ENCODE assay signal across 21 cellular contexts in genomic region chr1:230758705-230759354, GRCh38. TPM values are rescaled to one million over a fixed set of nuclear protein-coding genes. Genes with fewer than 3 reads are reported as not detected.
DNase-seq lines count a peak whose midpoint lies in the region; ATAC-seq and TF ChIP-seq lines count a peak whose summit lies in the region.
"Had no signal": no experiment of that assay in that cellular context is flagged by ENCODE, and none has a peak within 500 bp of the region (broad histone marks: within the 10 kb centered on the region; RNA-seq: fewer than 3 reads in every experiment).

No MANE protein-coding gene starts in this region.

- no peaks in the 10 kb centered on the region for H3K36me3 Mint-ChIP-seq in glutamatergic neuron (ENCODE audit: unreplicated experiment)
- no peaks in the 10 kb centered on the region for H3K36me3 Mint-ChIP-seq in immature natural killer cell

- no peaks in the 10 kb centered on the region for H3K9me2 ChIP-seq in SK-N-SH

- H3K4me1 ChIP-seq in SK-N-SH (ENCODE audit: control insufficient read depth in 1 of 2, insufficient read depth in 2 of 2, low read depth in 1 of 2, low read length in 1 of 2): peaks cover 0 to 30% of the 10 kb centered on the region in 2 experiments; a peak in 1 of 4 replicates

- no peaks in the 10 kb centered on the region for H3K36me3 ChIP-seq in SK-N-SH (replicated peaks in 1 of 2; ENCODE audit: control insufficient read depth in 1 of 2, insufficient read depth in 2 of 2, low read length in 1 of 2)
- H3K36me3 ChIP-seq: cardiac muscle cell, esophagus squamous epithelium had no signal

- no peak overlapping the region for H3K9ac ChIP-seq in SK-N-SH

- no peak for ATAC-seq in omental fat pad (ENCODE audit: low FRiP score)
- ATAC-seq: activated naive CD8-positive, alpha-beta T cell treated with anti-CD3 and anti-CD28 coated beads, Interleukin-2, amount 50 U/mL, for 24 hours; left lobe of liver; Right ventricle myocardium inferior; T-helper 17 cell had no signal

- peak overlapping the region in 1 of 2 experiments; percentile 43; a peak in 2 of 4 replicates for H3K27ac ChIP-seq in SK-N-SH (ENCODE audit: low read depth in 2 of 2, low read length in 1 of 2)
- H3K27ac ChIP-seq: cardiac muscle cell, esophagus squamous epithelium had no signal

- H3K9me3 ChIP-seq in SK-N-SH: no peaks in the 10 kb centered on the region
- H3K9me3 ChIP-seq: esophagus squamous epithelium had no signal

- CTCF ChIA-PET in SK-N-SH (lab: Yijun Ruan, JAX): interaction anchor here (1.3 to 1.5 kb wide), 2 partner anchors 117 to 452 kb away, joined by 3 to 5 read pairs; partner anchors contain the start of gene COG2

- peak overlapping the region; percentile 67 for H3K4me3 Mint-ChIP-seq in glutamatergic neuron (ENCODE audit: unreplicated experiment)
- no peak overlapping the region for H3K4me3 Mint-ChIP-seq in immature natural killer cell
- H3K4me3 Mint-ChIP-seq: activated naive CD8-positive, alpha-beta T cell treated with anti-CD3 and anti-CD28 coated beads, Interleukin-2, amount 50 U/mL, for 24 hours; T-helper 17 cell had no signal

- H3K27me3 Mint-ChIP-seq in glutamatergic neuron (ENCODE audit: unreplicated experiment): peaks cover 4% of the 10 kb centered on the region
- H3K27me3 Mint-ChIP-seq in immature natural killer cell (ENCODE audit: low read depth in 3 of 3): peaks cover 0 to 9% (median 0%) of the 10 kb centered on the region in 3 donors

- no peak for TF ChIP-seq CTCF in SK-N-SH (IDR thresholded peaks at IDR 0.05)
- TF ChIP-seq CTCF in glutamatergic neuron (IDR thresholded peaks at IDR 0.05; ENCODE audit: partially characterized antibody, unreplicated experiment): no peak
- no peak for TF ChIP-seq CTCF in omental fat pad (IDR thresholded peaks at IDR 0.05)

- H3K9me3 Mint-ChIP-seq in glutamatergic neuron (ENCODE audit: unreplicated experiment) (peaks cover 6% of the 10 kb centered on the region), immature natural killer cell (no peaks in the 10 kb centered on the region)
- H3K9me3 Mint-ChIP-seq: activated naive CD8-positive, alpha-beta T cell treated with anti-CD3 and anti-CD28 coated beads, Interleukin-2, amount 50 U/mL, for 24 hours had no signal

- H3K4me3 ChIP-seq in SK-N-SH (ENCODE audit: low read depth in 2 of 2, low read length in 1 of 2): no peak overlapping the region
- H3K4me3 ChIP-seq: cardiac muscle cell, esophagus squamous epithelium had no signal

- H2AFZ ChIP-seq in SK-N-SH (ENCODE audit: low read depth): no peak overlapping the region

- peaks cover 30% of the 10 kb centered on the region for H3K4me1 Mint-ChIP-seq in glutamatergic neuron (ENCODE audit: low read depth, unreplicated experiment)
- H3K4me1 Mint-ChIP-seq in immature natural killer cell: no peaks in the 10 kb centered on the region
- H3K4me1 Mint-ChIP-seq: activated naive CD8-positive, alpha-beta T cell treated with anti-CD3 and anti-CD28 coated beads, Interleukin-2, amount 50 U/mL, for 24 hours; T-helper 17 cell had no signal

- DNase-seq in AG20443 (ENCODE audit: low spot score): peak; percentile 50
- peak; percentile 12 for DNase-seq in NCI-H1092 treated with DMSO at 0.1 percent for 48 hours (lab: John Stamatoyannopoulos, UW)
- DNase-seq in SK-N-SH: peak; percentile 74
- DNase-seq in glutamatergic neuron: no peak
- no peak for DNase-seq in 8988T
- DNase-seq in immature natural killer cell: no peak
- no peak for DNase-seq in omental fat pad (ENCODE audit: low spot score)
- no peak for DNase-seq in hippocampal formation (lab: John Stamatoyannopoulos, UW)
- DNase-seq: activated CD4-positive, CD25-positive, alpha-beta regulatory T cell; activated naive CD8-positive, alpha-beta T cell treated with anti-CD3 and anti-CD28 coated beads, Interleukin-2, amount 50 U/mL, for 24 hours; effector CD4-positive, alpha-beta T cell; esophagus squamous epithelium; MM.1S; NCI-H2029; stimulated activated CD4-positive, alpha-beta T cell treated with anti-CD3 and anti-CD28 coated beads, Interleukin-4, amount 100 ng/mL, for 1 hour; T-helper 17 cell had no signal

- H4K20me1 ChIP-seq in SK-N-SH (ENCODE audit: insufficient read depth): no peaks in the 10 kb centered on the region

- TF ChIP-seq EP300 in SK-N-SH (IDR thresholded peaks at IDR 0.05; ENCODE audit: borderline replicate concordance in 1 of 2, low read depth in 1 of 2, low read length in 1 of 2): peak in 1 of 2 experiments; percentile 61; a peak in 1 of 4 replicates

- no peak overlapping the region for H3K4me2 ChIP-seq in SK-N-SH

- no peak for TF ChIP-seq RAD21 in SK-N-SH (IDR thresholded peaks at IDR 0.05; ENCODE audit: low read length)

- peak overlapping the region; percentile 93 for H3K27ac Mint-ChIP-seq in glutamatergic neuron (ENCODE audit: unreplicated experiment)
- H3K27ac Mint-ChIP-seq in immature natural killer cell: no peak overlapping the region
- H3K27ac Mint-ChIP-seq: activated naive CD8-positive, alpha-beta T cell treated with anti-CD3 and anti-CD28 coated beads, Interleukin-2, amount 50 U/mL, for 24 hours; T-helper 17 cell had no signal

- H3K79me2 ChIP-seq in SK-N-SH (ENCODE audit: insufficient read depth): no peaks in the 10 kb centered on the region

- POLR2A ChIA-PET in SK-N-SH (lab: Yijun Ruan, JAX): interaction anchor here (0.7 to 1.0 kb wide), 4 partner anchors 15 to 301 kb away, joined by 3 read pairs; partner anchors contain the start of gene COG2

- H3K27me3 ChIP-seq in SK-N-SH (ENCODE audit: insufficient read depth): peaks cover 14% of the 10 kb centered on the region; the same call in 1 of the 2 replicates
- H3K27me3 ChIP-seq: cardiac muscle cell had no signal

- H3F3A ChIP-seq in SK-N-SH (replicated peaks; ENCODE audit: insufficient read depth): no peaks in the 10 kb centered on the region

- 11% methylated on average over 8 of the region's 8 CpGs for WGBS in SK-N-SH (ENCODE audit: low lambda C conversion rate)

TF ChIP-seq in SK-N-SH, 30 proteins besides CTCF, POLR2A, EP300 and RAD21:
- TF ChIP-seq GATA2 (CRISPR knock-in tag; IDR thresholded peaks at IDR 0.05): peak; percentile 67
- TF ChIP-seq IRF3 (IDR thresholded peaks at IDR 0.05; ENCODE audit: low read depth, low read length): no peak
- TF ChIP-seq NFIC (IDR thresholded peaks at IDR 0.05; ENCODE audit: borderline replicate concordance): no peak
- no peak for TF ChIP-seq NRF1 (IDR thresholded peaks at IDR 0.05; ENCODE audit: low read depth, low read length)
- TF ChIP-seq FOSL2 (IDR thresholded peaks at IDR 0.05; ENCODE audit: borderline replicate concordance, low read depth): no peak
- no peak for TF ChIP-seq CHD2 (IDR thresholded peaks at IDR 0.05; ENCODE audit: low read length, partially characterized antibody)
- peak; percentile 70 for TF ChIP-seq RCOR1 (IDR thresholded peaks at IDR 0.05; ENCODE audit: low read length)
- TF ChIP-seq FOXJ3 (CRISPR knock-in tag; IDR thresholded peaks at IDR 0.05): peak; percentile 39; the same call in 1 of the 2 replicates

RNA-seq across cellular contexts. Expression of gene CAPN9, which starts 11.6 kb away (rescaled TPM):
- polyA plus RNA-seq in SK-N-SH (2012; rRNA removed) (not detected in 2 replicates), immature natural killer cell (not detected)
- polyA plus RNA-seq in SK-N-SH (2012; cell fraction: cytosol; rRNA removed): not detected in 2 replicates
- not detected in 2 replicates for polyA plus RNA-seq in SK-N-SH (2012; cell fraction: nucleus; rRNA removed)
- total RNA-seq in glutamatergic neuron (ENCODE audit: unreplicated experiment) (not detected), omental fat pad (not detected)
- total RNA-seq: activated CD8-positive, alpha-beta memory T cell treated with anti-CD3 and anti-CD28 coated beads for 36 hours; left lobe of liver; osteoblast; T-helper 17 cell had no signal

RNA-seq across cellular contexts. Expression of gene AGT, which starts 44.9 kb away (rescaled TPM):
- polyA plus RNA-seq in SK-N-SH (2012; rRNA removed): 0.39 and 0.41 TPM in 2 replicates
- 0.17 and 0.18 TPM in 2 replicates for polyA plus RNA-seq in SK-N-SH (2012; cell fraction: cytosol; rRNA removed)
- 0.67 and 0.83 TPM in 2 replicates for polyA plus RNA-seq in SK-N-SH (2012; cell fraction: nucleus; rRNA removed)
- total RNA-seq in glutamatergic neuron (ENCODE audit: unreplicated experiment): 6.3 TPM
- not detected for polyA plus RNA-seq in immature natural killer cell
- total RNA-seq in omental fat pad: 10 to 100 TPM in 1 of 4 donors, 1 to 10 TPM in 3; 2.5 to 10.7 (median 4.0) TPM
- total RNA-seq: activated CD8-positive, alpha-beta memory T cell treated with anti-CD3 and anti-CD28 coated beads for 36 hours; T-helper 17 cell had no signal

Comparison
In these comparisons a context has a peak if more than half of its experiments do, and no peak if none do; other contexts are left out.
1. DNase-seq: peak in AG20443 (single experiment), NCI-H1092 treated with DMSO at 0.1 percent for 48 hours (single experiment) and SK-N-SH (single experiment); none in glutamatergic neuron (single experiment), 8988T (single experiment), immature natural killer cell (0 of 3), omental fat pad (single experiment) and hippocampal formation (0 of 2).